10 cellular contexts compared by ENCODE assay signal in genomic region chr17:9470171-9470570, GRCh38.
DNase-seq lines count a peak whose midpoint lies in the region; ATAC-seq and TF ChIP-seq lines count a peak whose summit lies in the region.
"Had no signal": no experiment of that assay in that cellular context is flagged by ENCODE, and none has a peak within 500 bp of the region (broad histone marks: within the 10 kb centered on the region; RNA-seq: fewer than 3 reads in every experiment).

No MANE protein-coding gene starts in this region.

- peaks cover 26% of the 10 kb centered on the region for H3K4me1 ChIP-seq in CD8-positive, alpha-beta T cell (ENCODE audit: insufficient read depth, low read length)
- H3K4me1 ChIP-seq in ascending aorta: no peaks in the 10 kb centered on the region

- no peaks in the 10 kb centered on the region for H3K9me3 ChIP-seq in CD8-positive, alpha-beta T cell (ENCODE audit: low read length)
- H3K9me3 ChIP-seq in ascending aorta: no peaks in the 10 kb centered on the region
- H3K9me3 ChIP-seq: pancreas had no signal

- H3K27me3 ChIP-seq in CD8-positive, alpha-beta T cell (ENCODE audit: insufficient read depth, low read length): no peaks in the 10 kb centered on the region
- no peaks in the 10 kb centered on the region for H3K27me3 ChIP-seq in ascending aorta
- H3K27me3 ChIP-seq: pancreas had no signal

- H3K27ac ChIP-seq in CD8-positive, alpha-beta T cell (ENCODE audit: low read depth, low read length): no peak overlapping the region
- no peak overlapping the region for H3K27ac ChIP-seq in ascending aorta
- H3K27ac ChIP-seq: pancreas had no signal

- H3K36me3 ChIP-seq in CD8-positive, alpha-beta T cell (ENCODE audit: insufficient read depth, low read length): no peaks in the 10 kb centered on the region
- no peaks in the 10 kb centered on the region for H3K36me3 ChIP-seq in ascending aorta
- H3K36me3 ChIP-seq: pancreas had no signal

- peak overlapping the region; percentile 23 for H3K4me3 Mint-ChIP-seq in CD8-positive, alpha-beta T cell
- peak overlapping the region; percentile 31 for H3K4me3 Mint-ChIP-seq in activated T-helper 1 cell treated with anti-CD3 and anti-CD28 coated beads, Interleukin-12 subunit alpha, Interleukin-12 subunit beta, Interleukin-2, Interleukin-4 antibody, amounts not matched to agents 30 ng/mL and 10 ng/mL and 1 ng/mL, durations not matched to agents 14 hours and 24 hours and 36 hours
- no peak overlapping the region for H3K4me3 Mint-ChIP-seq in memory B cell

- H3K9me3 Mint-ChIP-seq in CD8-positive, alpha-beta T cell: no peaks in the 10 kb centered on the region
- H3K9me3 Mint-ChIP-seq in activated T-helper 1 cell treated with anti-CD3 and anti-CD28 coated beads, Interleukin-12 subunit alpha, Interleukin-12 subunit beta, Interleukin-2, Interleukin-4 antibody, amounts not matched to agents 30 ng/mL and 10 ng/mL and 1 ng/mL, durations not matched to agents 14 hours and 24 hours and 36 hours: no peaks in the 10 kb centered on the region
- H3K9me3 Mint-ChIP-seq in memory B cell: no peaks in the 10 kb centered on the region

- intact Hi-C loops in CD8-positive, alpha-beta T cell (cut with DNase I, micrococcal nuclease): no loop called here
- intact Hi-C loops in activated T-helper 1 cell treated with anti-CD3 and anti-CD28 coated beads, Interleukin-12 subunit alpha, Interleukin-12 subunit beta, Interleukin-2, Interleukin-4 antibody, amounts not matched to agents 30 ng/mL and 10 ng/mL and 1 ng/mL, durations not matched to agents 14 hours and 24 hours and 36 hours (cut with micrococcal nuclease): no loop called here
- intact Hi-C loops in ascending aorta (cut with DNase I): no loop called here

- peak overlapping the region; percentile 87 for H3K27ac Mint-ChIP-seq in CD8-positive, alpha-beta T cell
- H3K27ac Mint-ChIP-seq in activated T-helper 1 cell treated with anti-CD3 and anti-CD28 coated beads, Interleukin-12 subunit alpha, Interleukin-12 subunit beta, Interleukin-2, Interleukin-4 antibody, amounts not matched to agents 30 ng/mL and 10 ng/mL and 1 ng/mL, durations not matched to agents 14 hours and 24 hours and 36 hours: peak overlapping the region; percentile 90
- H3K27ac Mint-ChIP-seq in memory B cell: peak overlapping the region; percentile 39

- H3K36me3 Mint-ChIP-seq in CD8-positive, alpha-beta T cell: peaks cover 6% of the 10 kb centered on the region
- H3K36me3 Mint-ChIP-seq in activated T-helper 1 cell treated with anti-CD3 and anti-CD28 coated beads, Interleukin-12 subunit alpha, Interleukin-12 subunit beta, Interleukin-2, Interleukin-4 antibody, amounts not matched to agents 30 ng/mL and 10 ng/mL and 1 ng/mL, durations not matched to agents 14 hours and 24 hours and 36 hours (ENCODE audit: low read depth): peaks cover 4% of the 10 kb centered on the region
- H3K36me3 Mint-ChIP-seq in memory B cell: peaks cover 8% of the 10 kb centered on the region

- H3K4me3 ChIP-seq in CD8-positive, alpha-beta T cell (ENCODE audit: low read depth, low read length): no peak overlapping the region
- H3K4me3 ChIP-seq in ascending aorta: no peak overlapping the region
- H3K4me3 ChIP-seq: pancreas had no signal

- TF ChIP-seq CTCF in CD8-positive, alpha-beta T cell (IDR thresholded peaks at IDR 0.05): no peak
- TF ChIP-seq CTCF in ascending aorta (IDR thresholded peaks at IDR 0.05): no peak

- H3K4me1 Mint-ChIP-seq in CD8-positive, alpha-beta T cell (ENCODE audit: low read depth): peaks cover 29% of the 10 kb centered on the region
- H3K4me1 Mint-ChIP-seq in activated T-helper 1 cell treated with anti-CD3 and anti-CD28 coated beads, Interleukin-12 subunit alpha, Interleukin-12 subunit beta, Interleukin-2, Interleukin-4 antibody, amounts not matched to agents 30 ng/mL and 10 ng/mL and 1 ng/mL, durations not matched to agents 14 hours and 24 hours and 36 hours (ENCODE audit: low read depth): peaks cover 22% of the 10 kb centered on the region
- H3K4me1 Mint-ChIP-seq in memory B cell: peaks cover 11% of the 10 kb centered on the region

- CTCF ChIA-PET in CD8-positive, alpha-beta T cell (lab: Charles Lee): no interaction called here

- POLR2A ChIA-PET in CD8-positive, alpha-beta T cell (lab: Charles Lee): no interaction called here

- DNase-seq in CD8-positive, alpha-beta T cell: no peak
- DNase-seq in activated T-helper 1 cell treated with anti-CD3 and anti-CD28 coated beads, Interleukin-12 subunit alpha, Interleukin-12 subunit beta, Interleukin-2, Interleukin-4 antibody, amounts not matched to agents 30 ng/mL and 10 ng/mL and 1 ng/mL, durations not matched to agents 14 hours and 24 hours and 36 hours (ENCODE audit: low spot score): peak; percentile 14
- no peak for DNase-seq in memory B cell (ENCODE audit: low spot score in 2 of 2)
- no peak for DNase-seq in ascending aorta (ENCODE audit: low spot score in 2 of 2)
- no peak for DNase-seq in HT-29 (ENCODE audit: low spot score)
- DNase-seq in T1000 (lab: John Stamatoyannopoulos, UW): no peak
- DNase-seq: DMS 273 treated with DMSO at 0.1 percent for 48 hours, pancreas had no signal

- H3K27me3 Mint-ChIP-seq in CD8-positive, alpha-beta T cell (ENCODE audit: low read depth): no peaks in the 10 kb centered on the region
- no peaks in the 10 kb centered on the region for H3K27me3 Mint-ChIP-seq in activated T-helper 1 cell treated with anti-CD3 and anti-CD28 coated beads, Interleukin-12 subunit alpha, Interleukin-12 subunit beta, Interleukin-2, Interleukin-4 antibody, amounts not matched to agents 30 ng/mL and 10 ng/mL and 1 ng/mL, durations not matched to agents 14 hours and 24 hours and 36 hours (ENCODE audit: insufficient read depth)
- no peaks in the 10 kb centered on the region for H3K27me3 Mint-ChIP-seq in memory B cell

- no peak for ATAC-seq in CD8-positive, alpha-beta T cell
- ATAC-seq in HG03442 (IDR thresholded peaks at IDR 0.05; ENCODE audit: unreplicated experiment): peak; percentile 34
- no peak for ATAC-seq in memory B cell (ENCODE audit: low read depth)
- ATAC-seq in HG02970 (IDR thresholded peaks at IDR 0.05; ENCODE audit: low FRiP score, unreplicated experiment): no peak
- ATAC-seq: pancreas had no signal

Comparison
In these comparisons a context has a peak if more than half of its experiments do, and no peak if none do; other contexts are left out.
1. H3K27ac Mint-ChIP-seq: peak in every context shown above with its lines; median percentile 90 in activated T-helper 1 cell treated with anti-CD3 and anti-CD28 coated beads, Interleukin-12 subunit alpha, Interleukin-12 subunit beta, Interleukin-2, Interleukin-4 antibody, amounts not matched to agents 30 ng/mL and 10 ng/mL and 1 ng/mL, durations not matched to agents 14 hours and 24 hours and 36 hours; 87 in CD8-positive, alpha-beta T cell; 39 in memory B cell.